17 cellular contexts compared by ENCODE assay signal in the genomic region with DNA sequence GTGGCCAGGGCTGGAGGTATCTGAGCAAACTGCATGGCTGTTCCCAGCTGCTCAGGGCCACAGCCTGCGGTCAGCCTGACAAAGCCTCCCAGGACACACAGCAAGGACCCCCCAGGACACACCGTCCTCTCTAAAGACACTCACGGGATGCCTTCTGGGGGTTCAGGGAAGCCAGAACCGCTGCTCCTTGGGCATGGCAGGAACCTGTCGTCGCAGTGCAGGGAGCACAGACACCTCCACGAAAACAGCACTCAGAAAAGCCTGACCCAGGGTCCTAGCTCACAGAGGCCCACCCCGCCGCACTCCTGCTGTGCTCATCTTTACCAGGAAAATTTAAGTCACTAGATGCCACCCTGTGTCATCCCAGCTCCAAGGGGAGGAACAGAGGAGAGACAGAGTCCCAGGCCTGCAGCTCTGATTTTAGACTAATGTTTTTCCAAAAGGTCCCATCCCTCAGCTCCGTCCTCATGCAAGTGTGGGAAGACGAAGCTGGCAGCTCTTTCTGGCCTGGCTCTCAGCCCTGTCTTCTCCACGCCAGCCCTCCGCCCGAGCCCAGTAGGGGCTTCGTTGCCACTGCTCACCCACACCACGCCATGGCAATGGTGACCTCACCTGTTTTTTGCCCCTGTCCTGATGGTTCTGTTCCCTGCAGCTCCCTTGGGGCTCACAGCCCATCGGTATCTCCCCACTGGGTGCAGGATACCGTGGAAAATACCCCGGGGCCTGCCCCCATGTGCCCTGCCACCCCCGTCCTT. TPM values are rescaled to one million over a fixed set of nuclear protein-coding genes. Genes with fewer than 3 reads are reported as not detected.
A peak's percentile ranks its signal among the peaks of the same experiment; 100 is the strongest.
DNase-seq lines count a peak whose midpoint lies in the region; ATAC-seq, FAIRE-seq and TF ChIP-seq lines count a peak whose summit lies in the region.
"Had no signal": no experiment of that assay in that cellular context is flagged by ENCODE, and none has a peak within 500 bp of the region (broad histone marks: within the 10 kb centered on the region; RNA-seq: fewer than 3 reads in every experiment).

No MANE protein-coding gene starts in this region.

- H3K4me1 Mint-ChIP-seq in activated naive CD8-positive, alpha-beta T cell treated with anti-CD3 and anti-CD28 coated beads, Interleukin-2, amount 10 ng/mL, durations not matched to agents 7 days and 5 days = peaks cover 15% of the 10 kb centered on the region
- peaks cover 24% of the 10 kb centered on the region for H3K4me1 Mint-ChIP-seq in activated naive CD8-positive, alpha-beta T cell treated with anti-CD3 and anti-CD28 coated beads, Interleukin-2, amount 50 U/mL, for 24 hours
- peaks cover 8 to 45% (median 32%) of the 10 kb centered on the region in 7 donors for H3K4me1 Mint-ChIP-seq in naive thymus-derived CD4-positive, alpha-beta T cell

- no peak for ATAC-seq in activated naive CD8-positive, alpha-beta T cell treated with anti-CD3 and anti-CD28 coated beads, Interleukin-2, amount 10 ng/mL, durations not matched to agents 7 days and 5 days (ENCODE audit: low read depth)
- no peak for ATAC-seq in activated naive CD8-positive, alpha-beta T cell treated with anti-CD3 and anti-CD28 coated beads, Interleukin-2, amount 50 U/mL, for 24 hours
- no peak for ATAC-seq in naive thymus-derived CD4-positive, alpha-beta T cell
- ATAC-seq: heart left ventricle, Panc1, upper lobe of right lung had no signal

- H3K27ac ChIP-seq in angular gyrus (ENCODE audit: low read depth, low read length) = peak overlapping the region; percentile 71
- no peak overlapping the region for H3K27ac ChIP-seq in naive thymus-derived CD4-positive, alpha-beta T cell (ENCODE audit: low read depth, low read length)
- H3K27ac ChIP-seq: heart left ventricle, upper lobe of right lung had no signal

- no peaks in the 10 kb centered on the region for H3K27me3 ChIP-seq in naive thymus-derived CD4-positive, alpha-beta T cell (ENCODE audit: control insufficient read depth in 2 of 2, insufficient read depth in 2 of 2, low read length in 2 of 2)
- H3K27me3 ChIP-seq: heart left ventricle, upper lobe of right lung had no signal

- peak overlapping the region; percentile 42 for H3K4me3 Mint-ChIP-seq in activated naive CD8-positive, alpha-beta T cell treated with anti-CD3 and anti-CD28 coated beads, Interleukin-2, amount 10 ng/mL, durations not matched to agents 7 days and 5 days
- H3K4me3 Mint-ChIP-seq in activated naive CD8-positive, alpha-beta T cell treated with anti-CD3 and anti-CD28 coated beads, Interleukin-2, amount 50 U/mL, for 24 hours = no peak overlapping the region
- peak overlapping the region in 9 of 10 donors; percentile 45 to 95 (median 87) for H3K4me3 Mint-ChIP-seq in naive thymus-derived CD4-positive, alpha-beta T cell

- peaks cover 25 to 34% of the 10 kb centered on the region in 2 donors for H3K4me1 ChIP-seq in naive thymus-derived CD4-positive, alpha-beta T cell (ENCODE audit: control insufficient read depth in 2 of 2, insufficient read depth in 2 of 2, low read length in 2 of 2)

- intact Hi-C loops in naive thymus-derived CD4-positive, alpha-beta T cell (cut with micrococcal nuclease) = loop anchor here (5.0 to 10.0 kb wide), 5 partner anchors 63 to 684 kb away; a partner anchor contains a TSS

- CTCF ChIA-PET in naive thymus-derived CD4-positive, alpha-beta T cell (lab: Charles Lee) = interaction anchor here (1.0 to 5.7 kb wide), 13 partner anchors 12 to 452 kb away, joined by 3 to 56 read pairs (median 8); no protein-coding TSS in a partner anchor

- H3K9me3 ChIP-seq in naive thymus-derived CD4-positive, alpha-beta T cell (ENCODE audit: control insufficient read depth in 2 of 3, low read length in 3 of 3) = no peaks in the 10 kb centered on the region
- H3K9me3 ChIP-seq: heart left ventricle, SK-N-SH, upper lobe of right lung had no signal

- H3K9me3 Mint-ChIP-seq in activated naive CD8-positive, alpha-beta T cell treated with anti-CD3 and anti-CD28 coated beads, Interleukin-2, amount 10 ng/mL, durations not matched to agents 7 days and 5 days = no peaks in the 10 kb centered on the region
- no peaks in the 10 kb centered on the region for H3K9me3 Mint-ChIP-seq in activated naive CD8-positive, alpha-beta T cell treated with anti-CD3 and anti-CD28 coated beads, Interleukin-2, amount 50 U/mL, for 24 hours
- peaks cover 0 to 5% (median 0%) of the 10 kb centered on the region in 11 donors for H3K9me3 Mint-ChIP-seq in naive thymus-derived CD4-positive, alpha-beta T cell
- H3K9me3 Mint-ChIP-seq: H9 had no signal

- H3K27me3 Mint-ChIP-seq in activated naive CD8-positive, alpha-beta T cell treated with anti-CD3 and anti-CD28 coated beads, Interleukin-2, amount 10 ng/mL, durations not matched to agents 7 days and 5 days = peaks cover 2% of the 10 kb centered on the region
- H3K27me3 Mint-ChIP-seq in activated naive CD8-positive, alpha-beta T cell treated with anti-CD3 and anti-CD28 coated beads, Interleukin-2, amount 50 U/mL, for 24 hours = no peaks in the 10 kb centered on the region
- peaks cover 0 to 19% (median 4%) of the 10 kb centered on the region in 5 donors for H3K27me3 Mint-ChIP-seq in naive thymus-derived CD4-positive, alpha-beta T cell

- no peaks in the 10 kb centered on the region for H3K36me3 ChIP-seq in naive thymus-derived CD4-positive, alpha-beta T cell (ENCODE audit: control insufficient read depth in 2 of 3, insufficient read depth in 3 of 3, low read length in 3 of 3)
- H3K36me3 ChIP-seq: heart left ventricle, upper lobe of right lung had no signal

- H3K4me3 ChIP-seq in naive thymus-derived CD4-positive, alpha-beta T cell (ENCODE audit: low read length) = no peak overlapping the region
- H3K4me3 ChIP-seq: lung had no signal

- no peaks in the 10 kb centered on the region for H3K36me3 Mint-ChIP-seq in activated naive CD8-positive, alpha-beta T cell treated with anti-CD3 and anti-CD28 coated beads, Interleukin-2, amount 10 ng/mL, durations not matched to agents 7 days and 5 days
- H3K36me3 Mint-ChIP-seq in activated naive CD8-positive, alpha-beta T cell treated with anti-CD3 and anti-CD28 coated beads, Interleukin-2, amount 50 U/mL, for 24 hours (ENCODE audit: low read depth) = no peaks in the 10 kb centered on the region
- H3K36me3 Mint-ChIP-seq in naive thymus-derived CD4-positive, alpha-beta T cell = peaks cover 0 to 5% (median 0%) of the 10 kb centered on the region in 5 donors

- H3K27ac Mint-ChIP-seq in activated naive CD8-positive, alpha-beta T cell treated with anti-CD3 and anti-CD28 coated beads, Interleukin-2, amount 10 ng/mL, durations not matched to agents 7 days and 5 days = no peak overlapping the region
- no peak overlapping the region for H3K27ac Mint-ChIP-seq in activated naive CD8-positive, alpha-beta T cell treated with anti-CD3 and anti-CD28 coated beads, Interleukin-2, amount 50 U/mL, for 24 hours
- H3K27ac Mint-ChIP-seq in naive thymus-derived CD4-positive, alpha-beta T cell = peak overlapping the region in 8 of 9 donors; percentile 8 to 93 (median 91)

- TF ChIP-seq CTCF in D721Med (IDR thresholded peaks at IDR 0.05; ENCODE audit: insufficient read depth, missing control alignments) = no peak

- DNase-seq in activated naive CD8-positive, alpha-beta T cell treated with anti-CD3 and anti-CD28 coated beads, Interleukin-2, amount 10 ng/mL, durations not matched to agents 7 days and 5 days = no peak
- DNase-seq in activated naive CD8-positive, alpha-beta T cell treated with anti-CD3 and anti-CD28 coated beads, Interleukin-2, amount 50 U/mL, for 24 hours = no peak
- DNase-seq in naive thymus-derived CD4-positive, alpha-beta T cell = no peak
- no peak for DNase-seq in NCI-H82 (lab: John Stamatoyannopoulos, UW)
- no peak for DNase-seq in D721Med (ENCODE audit: insufficient read length, low spot score)
- DNase-seq in hippocampal formation (lab: John Stamatoyannopoulos, UW) = no peak
- no peak for DNase-seq in cerebellar cortex (ENCODE audit: low spot score)
- DNase-seq: H9, heart left ventricle, MM.1S, NCI-H1694 treated with DMSO at 0.1 percent for 48 hours, NCI-H2227 treated with DMSO at 0.1 percent for 48 hours, SK-N-SH, upper lobe of right lung had no signal

- POLR2A ChIA-PET in activated naive CD8-positive, alpha-beta T cell treated with anti-CD3 and anti-CD28 coated beads, Interleukin-2, amount 10 ng/mL, durations not matched to agents 7 days and 5 days (lab: Charles Lee) = interaction anchor here (0.8 kb wide), 1 partner anchor 319 kb away, joined by 4 read pairs; a partner anchor contains a TSS
- POLR2A ChIA-PET in naive thymus-derived CD4-positive, alpha-beta T cell (lab: Charles Lee) = interaction anchor here (0.8 to 3.7 kb wide), 7 partner anchors 23 to 442 kb away, joined by 3 to 34 read pairs (median 6); a partner anchor contains a TSS

- no peak for FAIRE-seq in D721Med (lab: Jason Lieb, UNC)

RNA-seq across cellular contexts. Expression of a gene that starts 23.9 kb away (rescaled TPM):
- 10 to 100 TPM; 19.0 to 20.8 TPM for total RNA-seq in activated naive CD8-positive, alpha-beta T cell treated with anti-CD3 and anti-CD28 coated beads, Interleukin-2, amount 10 ng/mL, durations not matched to agents 7 days and 5 days
- 10 to 100 TPM; 12.6 to 22.7 (median 17.4) TPM for total RNA-seq in naive thymus-derived CD4-positive, alpha-beta T cell
- 10 to 100 TPM; 35.1 to 43.7 TPM for polyA plus RNA-seq in naive thymus-derived CD4-positive, alpha-beta T cell

Comparison
In these comparisons a context has a peak if more than half of its experiments do, and no peak if none do; other contexts are left out.
1. H3K27ac Mint-ChIP-seq: peak in naive thymus-derived CD4-positive, alpha-beta T cell (8 of 9); none in activated naive CD8-positive, alpha-beta T cell treated with anti-CD3 and anti-CD28 coated beads, Interleukin-2, amount 10 ng/mL, durations not matched to agents 7 days and 5 days (single experiment) and activated naive CD8-positive, alpha-beta T cell treated with anti-CD3 and anti-CD28 coated beads, Interleukin-2, amount 50 U/mL, for 24 hours (single experiment).